ENCODE assay signal across 1 cellular context in the genomic region with DNA sequence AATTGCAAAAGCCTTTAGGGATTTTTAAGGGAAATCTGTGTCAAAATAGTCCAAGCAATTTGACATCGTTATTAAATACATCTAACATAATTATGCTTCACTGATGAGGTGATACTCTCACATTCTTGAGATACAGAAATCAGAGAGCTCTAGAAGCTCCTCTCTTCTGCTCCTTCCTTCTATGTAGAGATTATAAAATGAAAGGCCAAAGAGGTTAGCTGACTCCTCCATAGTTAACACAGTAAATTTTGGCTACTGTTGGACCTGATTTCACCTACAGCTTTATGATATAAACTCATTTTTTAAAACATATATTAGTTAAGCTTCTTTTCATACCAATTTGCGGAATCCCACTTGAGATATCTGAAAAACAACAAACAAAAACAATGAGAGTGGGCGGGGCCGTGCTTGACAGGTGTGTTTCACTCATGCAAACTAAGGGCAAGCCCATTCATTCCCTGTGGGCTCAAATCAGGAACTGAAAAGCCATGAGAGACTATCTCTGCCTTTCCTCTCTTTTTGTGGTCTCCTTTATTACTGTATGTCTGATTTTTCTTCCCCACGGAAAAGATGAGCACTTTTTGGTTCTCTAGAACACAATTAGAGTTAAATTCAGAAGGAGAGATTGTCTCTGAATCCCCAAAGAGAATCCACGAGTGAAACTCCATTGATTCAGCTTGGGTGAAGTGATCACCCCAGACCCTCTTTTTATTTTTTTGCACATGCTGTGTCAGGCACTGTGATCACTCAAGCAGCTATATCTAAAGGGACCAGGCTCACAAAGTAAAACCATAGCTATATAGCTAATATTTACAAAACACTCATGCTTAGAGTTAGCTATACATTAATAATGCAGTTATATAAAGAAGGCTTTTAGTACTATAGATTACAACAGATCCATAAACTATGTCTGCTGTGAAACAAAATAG.
TF ChIP-seq lines count a peak whose summit lies in the region.

No MANE protein-coding gene starts in this region.

TF ChIP-seq in WTC11, 78 proteins besides CTCF, POLR2A, EP300 and RAD21 (continued from another document):
- TF ChIP-seq USF1 (CRISPR knock-in tag; IDR thresholded peaks at IDR 0.05): no peak
- no peak for TF ChIP-seq ARID4B (CRISPR knock-in tag; IDR thresholded peaks at IDR 0.05; ENCODE audit: borderline replicate concordance)
- no peak for TF ChIP-seq PRRX2 (CRISPR knock-in tag; IDR thresholded peaks at IDR 0.05)
- TF ChIP-seq, protein P1, sequence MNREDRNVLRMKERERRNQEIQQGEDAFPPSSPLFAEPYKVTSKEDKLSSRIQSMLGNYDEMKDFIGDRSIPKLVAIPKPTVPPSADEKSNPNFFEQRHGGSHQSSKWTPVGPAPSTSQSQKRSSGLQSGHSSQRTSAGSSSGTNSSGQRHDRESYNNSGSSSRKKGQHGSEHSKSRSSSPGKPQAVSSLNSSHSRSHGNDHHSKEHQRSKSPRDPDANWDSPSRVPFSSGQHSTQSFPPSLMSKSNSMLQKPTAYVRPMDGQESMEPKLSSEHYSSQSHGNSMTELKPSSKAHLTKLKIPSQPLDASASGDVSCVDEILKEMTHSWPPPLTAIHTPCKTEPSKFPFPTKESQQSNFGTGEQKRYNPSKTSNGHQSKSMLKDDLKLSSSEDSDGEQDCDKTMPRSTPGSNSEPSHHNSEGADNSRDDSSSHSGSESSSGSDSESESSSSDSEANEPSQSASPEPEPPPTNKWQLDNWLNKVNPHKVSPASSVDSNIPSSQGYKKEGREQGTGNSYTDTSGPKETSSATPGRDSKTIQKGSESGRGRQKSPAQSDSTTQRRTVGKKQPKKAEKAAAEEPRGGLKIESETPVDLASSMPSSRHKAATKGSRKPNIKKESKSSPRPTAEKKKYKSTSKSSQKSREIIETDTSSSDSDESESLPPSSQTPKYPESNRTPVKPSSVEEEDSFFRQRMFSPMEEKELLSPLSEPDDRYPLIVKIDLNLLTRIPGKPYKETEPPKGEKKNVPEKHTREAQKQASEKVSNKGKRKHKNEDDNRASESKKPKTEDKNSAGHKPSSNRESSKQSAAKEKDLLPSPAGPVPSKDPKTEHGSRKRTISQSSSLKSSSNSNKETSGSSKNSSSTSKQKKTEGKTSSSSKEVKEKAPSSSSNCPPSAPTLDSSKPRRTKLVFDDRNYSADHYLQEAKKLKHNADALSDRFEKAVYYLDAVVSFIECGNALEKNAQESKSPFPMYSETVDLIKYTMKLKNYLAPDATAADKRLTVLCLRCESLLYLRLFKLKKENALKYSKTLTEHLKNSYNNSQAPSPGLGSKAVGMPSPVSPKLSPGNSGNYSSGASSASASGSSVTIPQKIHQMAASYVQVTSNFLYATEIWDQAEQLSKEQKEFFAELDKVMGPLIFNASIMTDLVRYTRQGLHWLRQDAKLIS (CRISPR knock-in tag; IDR thresholded peaks at IDR 0.05; ENCODE audit: borderline replicate concordance): no peak
- TF ChIP-seq AR (CRISPR knock-in tag; IDR thresholded peaks at IDR 0.05): no peak
- no peak for TF ChIP-seq ZMAT4 (CRISPR knock-in tag; IDR thresholded peaks at IDR 0.05)
- no peak for TF ChIP-seq MXD4 (CRISPR knock-in tag; IDR thresholded peaks at IDR 0.05; ENCODE audit: borderline replicate concordance)
- TF ChIP-seq ETV6 (CRISPR knock-in tag; IDR thresholded peaks at IDR 0.05): no peak
- no peak for TF ChIP-seq ATF1 (CRISPR knock-in tag; IDR thresholded peaks at IDR 0.05)
- TF ChIP-seq IRF2 (CRISPR knock-in tag; IDR thresholded peaks at IDR 0.05; ENCODE audit: borderline replicate concordance, low read depth): no peak
TF ChIP-seq in WTC11: peak in this region for 0.
